1 cellular context compared by ENCODE assay signal in the genomic region with DNA sequence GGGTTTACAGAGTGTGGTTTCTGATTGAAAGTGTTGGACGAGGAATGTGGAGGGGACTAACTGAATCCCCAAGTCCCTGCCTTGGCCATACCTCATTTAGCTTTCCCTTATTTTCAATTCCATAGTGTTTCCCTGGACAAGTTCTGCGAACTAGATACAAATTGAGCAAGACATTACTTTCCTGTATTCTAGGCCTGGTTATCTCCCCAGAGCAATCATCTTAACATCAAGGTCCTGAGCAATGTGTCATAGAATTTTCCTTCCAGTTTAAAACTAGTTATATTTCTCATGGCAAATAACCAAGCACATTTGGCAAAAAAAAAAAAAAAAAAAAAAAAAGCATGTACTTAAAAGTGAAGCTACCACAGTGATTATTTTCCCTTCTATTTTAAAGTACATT.
TF ChIP-seq lines count a peak whose summit lies in the region.

No MANE protein-coding gene starts in this region.

TF ChIP-seq in IMR-90, 13 proteins besides CTCF, POLR2A, EP300 and RAD21 (continued from another document):
- TF ChIP-seq MAFK (IDR thresholded peaks at IDR 0.05; ENCODE audit: low read depth, low read length) (no peak), RFX5 (IDR thresholded peaks at IDR 0.05; ENCODE audit: low read depth, low read length) (no peak), RCOR1 (IDR thresholded peaks at IDR 0.05; ENCODE audit: insufficient replicate concordance, low read length) (no peak), FOS (IDR thresholded peaks at IDR 0.05; ENCODE audit: low read depth, low read length) (no peak), CHD1 (IDR thresholded peaks at IDR 0.05; ENCODE audit: low read depth, low read length) (no peak), CEBPB (IDR thresholded peaks at IDR 0.05; ENCODE audit: low read depth, low read length) (no peak), BHLHE40 (IDR thresholded peaks at IDR 0.05; ENCODE audit: low read depth, low read length) (no peak), NFE2L2 (IDR thresholded peaks at IDR 0.05; ENCODE audit: low read depth, low read length) (no peak)
TF ChIP-seq in IMR-90: peak in this region for 0.
